In the genomic region with DNA sequence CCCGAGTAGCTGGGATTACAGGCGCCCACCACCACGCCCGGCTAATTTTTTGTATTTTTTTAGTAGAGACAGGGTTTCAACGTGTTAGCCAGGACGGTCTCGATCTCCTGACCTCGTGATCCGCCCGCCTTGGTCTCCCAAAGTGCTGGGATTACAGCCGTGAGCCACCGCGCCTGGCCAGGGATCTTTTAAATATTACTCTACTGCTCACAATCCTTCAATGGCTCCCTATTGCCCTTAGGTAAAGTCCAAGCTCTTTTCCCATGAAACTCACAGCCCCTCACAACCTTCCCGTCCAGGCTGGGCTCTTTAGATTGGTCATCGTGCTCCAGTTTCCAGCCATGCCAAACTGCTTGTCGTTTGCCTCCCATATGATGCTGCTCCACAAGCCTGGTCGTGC, we compare ENCODE assay signal across 2 cellular contexts.
TF ChIP-seq lines count a peak whose summit lies in the region.

No MANE protein-coding gene starts in this region.

TF ChIP-seq in HEK293, 187 proteins besides CTCF, POLR2A, EP300 and RAD21:
- TF ChIP-seq ZNF16 (tag by site-specific recombination; IDR thresholded peaks at IDR 0.05; ENCODE audit: low read depth) (peak; percentile 88), ZNF341 (tag by site-specific recombination; IDR thresholded peaks at IDR 0.05; ENCODE audit: low read depth) (peak; percentile 74; the same call in 1 of the 2 replicates)

TF ChIP-seq in H1, 55 proteins besides CTCF, POLR2A, EP300 and RAD21:
- peak; percentile 44; the same call in 1 of the 2 replicates for TF ChIP-seq KDM1A (IDR thresholded peaks at IDR 0.05; ENCODE audit: borderline replicate concordance, low read length)
TF ChIP-seq in H1: peak in this region for 1; not testable (repeated sequence) for 54.
